21 cellular contexts compared by ENCODE assay signal in the genomic region with DNA sequence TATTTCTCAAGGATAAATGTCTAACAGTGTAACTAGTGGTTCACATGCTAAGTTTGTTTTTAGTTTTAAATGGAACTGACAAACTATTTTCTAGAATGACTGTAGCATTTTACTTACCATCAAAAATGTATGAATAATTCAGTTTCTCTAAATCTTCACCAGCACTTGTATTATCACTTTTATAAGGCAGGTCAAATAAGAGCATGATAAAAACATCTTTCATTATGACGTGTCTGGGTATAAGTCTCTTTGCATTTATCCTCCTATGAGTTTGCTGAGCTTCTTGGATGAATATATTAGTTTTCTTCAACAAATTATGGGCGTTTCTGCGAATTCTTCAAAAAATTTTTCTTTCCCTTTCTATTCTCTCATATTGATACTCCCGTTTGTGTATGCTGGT. TPM values are rescaled to one million over a fixed set of nuclear protein-coding genes. Genes with fewer than 3 reads are reported as not detected.
DNase-seq lines count a peak whose midpoint lies in the region; ATAC-seq, FAIRE-seq and TF ChIP-seq lines count a peak whose summit lies in the region.
"Had no signal": no experiment of that assay in that cellular context is flagged by ENCODE, and none has a peak within 500 bp of the region (broad histone marks: within the 10 kb centered on the region; RNA-seq: fewer than 3 reads in every experiment).

No MANE protein-coding gene starts in this region.

- WGBS in esophagus squamous epithelium, 2 donors: 91 to 94% methylated on average over 4 of the region's 4 CpGs

- H3K9me3 ChIP-seq in A673 (ENCODE audit: low read depth, low read length, poor library complexity, severe bottlenecking) (no peaks in the 10 kb centered on the region), Panc1 (ENCODE audit: control insufficient read depth, insufficient read depth, low read depth, low read length) (no peaks in the 10 kb centered on the region), esophagus squamous epithelium (no peaks in the 10 kb centered on the region)
- H3K9me3 ChIP-seq: BLaER1, Caco-2 had no signal

- H3K4me3 ChIP-seq in A673 (ENCODE audit: low read depth, low read length, poor library complexity, severe bottlenecking) (no peak overlapping the region), Panc1 (ENCODE audit: low read depth in 2 of 2, low read length in 2 of 2) (no peak overlapping the region), esophagus squamous epithelium (no peak overlapping the region)
- H3K4me3 ChIP-seq: BLaER1, GM12878, GM23338 had no signal

- H3K27me3 ChIP-seq in A673 (replicated peaks; ENCODE audit: insufficient read depth, low read depth, low read length, poor library complexity): no peaks in the 10 kb centered on the region
- no peaks in the 10 kb centered on the region for H3K27me3 ChIP-seq in Panc1 (ENCODE audit: control insufficient read depth, insufficient read depth, low read length)
- H3K27me3 ChIP-seq in esophagus squamous epithelium: no peaks in the 10 kb centered on the region
- H3K27me3 ChIP-seq: BLaER1 had no signal

- POLR2A ChIA-PET in A673 (lab: Charles Lee; ENCODE audit: low non-redundant PET) (no interaction called here), Panc1 (lab: Charles Lee) (no interaction called here)

- ATAC-seq in Panc1 (no peak), HG03108 (IDR thresholded peaks at IDR 0.05; ENCODE audit: unreplicated experiment) (no peak)
- peak; percentile 63 for ATAC-seq in activated T-helper 17 cell treated with anti-CD3 and anti-CD28 coated beads, Interleukin-2, amount 50 U/mL, for 72 hours (replicated peaks)
- ATAC-seq: CD8-positive, alpha-beta T cell; GM12878; GM23338 had no signal

- H3K27me3 Mint-ChIP-seq in activated T-helper 17 cell treated with anti-CD3 and anti-CD28 coated beads, Interleukin-2, amount 50 U/mL, for 72 hours: no peaks in the 10 kb centered on the region
- no peaks in the 10 kb centered on the region for H3K27me3 Mint-ChIP-seq in glutamatergic neuron (ENCODE audit: unreplicated experiment)
- H3K27me3 Mint-ChIP-seq: B cell; CD4-positive, CD25-positive, alpha-beta regulatory T cell had no signal

- no peak overlapping the region for H3K27ac ChIP-seq in A673 (ENCODE audit: low read depth, low read length, poor library complexity, severe bottlenecking)
- H3K27ac ChIP-seq in Panc1 (ENCODE audit: low read length): no peak overlapping the region
- no peak overlapping the region for H3K27ac ChIP-seq in esophagus squamous epithelium
- H3K27ac ChIP-seq: BLaER1, C4-2B had no signal

- H3K4me1 ChIP-seq in A673 (ENCODE audit: insufficient read depth, low read length, poor library complexity, severe bottlenecking): no peaks in the 10 kb centered on the region
- H3K4me1 ChIP-seq in Panc1 (ENCODE audit: control insufficient read depth, insufficient read depth, low read length): no peaks in the 10 kb centered on the region
- H3K4me1 ChIP-seq in esophagus squamous epithelium: no peaks in the 10 kb centered on the region
- H3K4me1 ChIP-seq: BLaER1, Caco-2 had no signal

- H3K27ac Mint-ChIP-seq in activated T-helper 17 cell treated with anti-CD3 and anti-CD28 coated beads, Interleukin-2, amount 50 U/mL, for 72 hours: no peak overlapping the region
- no peak overlapping the region for H3K27ac Mint-ChIP-seq in glutamatergic neuron (ENCODE audit: unreplicated experiment)
- H3K27ac Mint-ChIP-seq: B cell; CD4-positive, CD25-positive, alpha-beta regulatory T cell; CD8-positive, alpha-beta T cell; GM23338 had no signal

- H3K9me3 Mint-ChIP-seq in activated T-helper 17 cell treated with anti-CD3 and anti-CD28 coated beads, Interleukin-2, amount 50 U/mL, for 72 hours: no peaks in the 10 kb centered on the region
- H3K9me3 Mint-ChIP-seq in glutamatergic neuron (ENCODE audit: unreplicated experiment): no peaks in the 10 kb centered on the region
- H3K9me3 Mint-ChIP-seq: GM23338 had no signal

- no peak for TF ChIP-seq POLR2A in esophagus squamous epithelium (IDR thresholded peaks at IDR 0.05)

- in situ Hi-C loops in Panc1 (cut with HindIII; ENCODE audit: low pct_unique_long_range_greater_than_20kb, low sequenced_read_pairs): no loop called here

- CTCF ChIA-PET in A673 (lab: Charles Lee): no interaction called here
- CTCF ChIA-PET in Panc1 (lab: Charles Lee): no interaction called here

- BruUV-seq in A673 (replicated peaks; lab: Mats Ljungman, UMichigan) (TSS peak; percentile 22), Panc1 (replicated peaks; lab: Mats Ljungman, UMichigan) (TSS peak; percentile 37)

- peak overlapping the region; percentile 16 for H3K4me3 Mint-ChIP-seq in activated T-helper 17 cell treated with anti-CD3 and anti-CD28 coated beads, Interleukin-2, amount 50 U/mL, for 72 hours
- H3K4me3 Mint-ChIP-seq in glutamatergic neuron (ENCODE audit: unreplicated experiment): no peak overlapping the region
- H3K4me3 Mint-ChIP-seq: B cell; CD4-positive, CD25-positive, alpha-beta regulatory T cell; CD8-positive, alpha-beta T cell; GM23338 had no signal

- FAIRE-seq in D721Med (lab: Jason Lieb, UNC): peak; percentile 56
- FAIRE-seq: GM12878 had no signal

- H3K36me3 ChIP-seq in A673 (ENCODE audit: insufficient read depth, low read length, poor library complexity, severe bottlenecking) (peaks cover 9% of the 10 kb centered on the region), Panc1 (ENCODE audit: control insufficient read depth, insufficient read depth, low read length) (peaks cover 6% of the 10 kb centered on the region; the same call in 1 of the 2 replicates), esophagus squamous epithelium (peaks cover 0 to 96% (median 0%) of the 10 kb centered on the region in 3 donors)

- H3K36me3 Mint-ChIP-seq in activated T-helper 17 cell treated with anti-CD3 and anti-CD28 coated beads, Interleukin-2, amount 50 U/mL, for 72 hours (ENCODE audit: low read depth): peaks cover 76% of the 10 kb centered on the region
- H3K36me3 Mint-ChIP-seq in glutamatergic neuron (ENCODE audit: unreplicated experiment): peaks cover 9% of the 10 kb centered on the region

- intact Hi-C loops in A673 (cut with micrococcal nuclease; ENCODE audit: unreplicated experiment): no loop called here
- intact Hi-C loops in Panc1 (cut with micrococcal nuclease; ENCODE audit: unreplicated experiment): no loop called here
- intact Hi-C loops in esophagus squamous epithelium (cut with DNase I): no loop called here

- DNase-seq in A673 (ENCODE audit: low spot score) (no peak), D721Med (ENCODE audit: insufficient read length, low spot score) (no peak), Panc1 (ENCODE audit: low read depth, low spot score) (no peak), glutamatergic neuron (no peak), SW480 (ENCODE audit: low spot score) (no peak), esophagus squamous epithelium (lab: John Stamatoyannopoulos, UW) (no peak)
- DNase-seq: Caco-2; CD4-positive, CD25-positive, alpha-beta regulatory T cell; CD8-positive, alpha-beta T cell; DMS 273 treated with DMSO at 0.1 percent for 48 hours; DMS79; EL; GDM1; HCEC 1CT had no signal

- TF ChIP-seq CTCF in A673 (conservative IDR thresholded peaks at IDR 0.05; ENCODE audit: low read depth, low read length): no peak
- TF ChIP-seq CTCF in D721Med (IDR thresholded peaks at IDR 0.05; ENCODE audit: insufficient read depth, missing control alignments): no peak
- no peak for TF ChIP-seq CTCF in Panc1 (IDR thresholded peaks at IDR 0.05)
- no peak for TF ChIP-seq CTCF in glutamatergic neuron (IDR thresholded peaks at IDR 0.05; ENCODE audit: partially characterized antibody, unreplicated experiment)
- TF ChIP-seq CTCF in esophagus squamous epithelium (IDR thresholded peaks at IDR 0.05): no peak

- H3K4me1 Mint-ChIP-seq in activated T-helper 17 cell treated with anti-CD3 and anti-CD28 coated beads, Interleukin-2, amount 50 U/mL, for 72 hours: peaks cover 9% of the 10 kb centered on the region
- H3K4me1 Mint-ChIP-seq in glutamatergic neuron (ENCODE audit: low read depth, unreplicated experiment): no peaks in the 10 kb centered on the region
- H3K4me1 Mint-ChIP-seq: GM23338 had no signal

RNA-seq across cellular contexts. Expression of a gene that starts 19.9 kb away (rescaled TPM):
- total RNA-seq in A673 (2021): 15.7 and 18.3 TPM in 2 replicates
- 25.1 TPM for total RNA-seq in Panc1 (2021; ENCODE audit: unreplicated experiment)
- 6.2 TPM for polyA plus RNA-seq in Panc1 (2012; ENCODE audit: insufficient read length)
- 10 to 100 TPM in 1 of 2 donors, 1 to 10 TPM in 1; 8.2 to 18.9 TPM for total RNA-seq in activated T-helper 17 cell treated with anti-CD3 and anti-CD28 coated beads, Interleukin-2, amount 50 U/mL, for 72 hours
- total RNA-seq in glutamatergic neuron (ENCODE audit: unreplicated experiment): 37.5 TPM
- total RNA-seq in esophagus squamous epithelium: 10 to 100 TPM in 1 of 4 donors, 1 to 10 TPM in 3; 6.5 to 20.4 (median 8.4) TPM
